ENCODE assay signal across 2 cellular contexts in the genomic region with DNA sequence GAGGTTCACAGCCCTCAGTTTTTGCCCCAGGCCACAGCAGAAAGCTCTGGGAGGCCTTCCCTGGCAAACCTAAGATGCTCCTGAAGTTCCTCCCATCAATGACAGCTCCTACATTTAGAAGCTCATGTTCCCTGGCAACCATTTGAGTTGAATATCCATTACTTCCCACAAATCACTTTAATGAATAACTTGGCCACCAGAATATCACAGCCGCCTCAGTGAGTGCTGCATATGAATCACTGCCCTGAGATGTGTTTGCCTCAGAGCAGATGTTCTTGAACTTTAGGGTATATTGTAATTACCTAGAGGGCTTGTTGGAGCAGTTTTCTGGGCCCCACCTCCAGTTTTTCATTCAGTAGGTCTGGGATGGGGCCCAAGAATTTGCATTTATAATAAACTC.
TF ChIP-seq lines count a peak whose summit lies in the region.

No MANE protein-coding gene starts in this region.

TF ChIP-seq in SK-N-SH treated with all-trans-retinoic acid at 6 μM for 48 hours, 23 proteins besides CTCF, POLR2A, EP300 and RAD21:
- TF ChIP-seq TCF4 (CRISPR knock-in tag; IDR thresholded peaks at IDR 0.05; ENCODE audit: borderline replicate concordance) (no peak), OSR1 (CRISPR knock-in tag; IDR thresholded peaks at IDR 0.05) (no peak), RARB (CRISPR knock-in tag; IDR thresholded peaks at IDR 0.05) (no peak), ZFP30 (CRISPR knock-in tag; IDR thresholded peaks at IDR 0.05) (no peak)
- TF ChIP-seq, protein P1, sequence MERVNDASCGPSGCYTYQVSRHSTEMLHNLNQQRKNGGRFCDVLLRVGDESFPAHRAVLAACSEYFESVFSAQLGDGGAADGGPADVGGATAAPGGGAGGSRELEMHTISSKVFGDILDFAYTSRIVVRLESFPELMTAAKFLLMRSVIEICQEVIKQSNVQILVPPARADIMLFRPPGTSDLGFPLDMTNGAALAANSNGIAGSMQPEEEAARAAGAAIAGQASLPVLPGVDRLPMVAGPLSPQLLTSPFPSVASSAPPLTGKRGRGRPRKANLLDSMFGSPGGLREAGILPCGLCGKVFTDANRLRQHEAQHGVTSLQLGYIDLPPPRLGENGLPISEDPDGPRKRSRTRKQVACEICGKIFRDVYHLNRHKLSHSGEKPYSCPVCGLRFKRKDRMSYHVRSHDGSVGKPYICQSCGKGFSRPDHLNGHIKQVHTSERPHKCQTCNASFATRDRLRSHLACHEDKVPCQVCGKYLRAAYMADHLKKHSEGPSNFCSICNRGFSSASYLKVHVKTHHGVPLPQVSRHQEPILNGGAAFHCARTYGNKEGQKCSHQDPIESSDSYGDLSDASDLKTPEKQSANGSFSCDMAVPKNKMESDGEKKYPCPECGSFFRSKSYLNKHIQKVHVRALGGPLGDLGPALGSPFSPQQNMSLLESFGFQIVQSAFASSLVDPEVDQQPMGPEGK (CRISPR knock-in tag; IDR thresholded peaks at IDR 0.05; ENCODE audit: borderline replicate concordance) = no peak
- TF ChIP-seq, protein P2, sequence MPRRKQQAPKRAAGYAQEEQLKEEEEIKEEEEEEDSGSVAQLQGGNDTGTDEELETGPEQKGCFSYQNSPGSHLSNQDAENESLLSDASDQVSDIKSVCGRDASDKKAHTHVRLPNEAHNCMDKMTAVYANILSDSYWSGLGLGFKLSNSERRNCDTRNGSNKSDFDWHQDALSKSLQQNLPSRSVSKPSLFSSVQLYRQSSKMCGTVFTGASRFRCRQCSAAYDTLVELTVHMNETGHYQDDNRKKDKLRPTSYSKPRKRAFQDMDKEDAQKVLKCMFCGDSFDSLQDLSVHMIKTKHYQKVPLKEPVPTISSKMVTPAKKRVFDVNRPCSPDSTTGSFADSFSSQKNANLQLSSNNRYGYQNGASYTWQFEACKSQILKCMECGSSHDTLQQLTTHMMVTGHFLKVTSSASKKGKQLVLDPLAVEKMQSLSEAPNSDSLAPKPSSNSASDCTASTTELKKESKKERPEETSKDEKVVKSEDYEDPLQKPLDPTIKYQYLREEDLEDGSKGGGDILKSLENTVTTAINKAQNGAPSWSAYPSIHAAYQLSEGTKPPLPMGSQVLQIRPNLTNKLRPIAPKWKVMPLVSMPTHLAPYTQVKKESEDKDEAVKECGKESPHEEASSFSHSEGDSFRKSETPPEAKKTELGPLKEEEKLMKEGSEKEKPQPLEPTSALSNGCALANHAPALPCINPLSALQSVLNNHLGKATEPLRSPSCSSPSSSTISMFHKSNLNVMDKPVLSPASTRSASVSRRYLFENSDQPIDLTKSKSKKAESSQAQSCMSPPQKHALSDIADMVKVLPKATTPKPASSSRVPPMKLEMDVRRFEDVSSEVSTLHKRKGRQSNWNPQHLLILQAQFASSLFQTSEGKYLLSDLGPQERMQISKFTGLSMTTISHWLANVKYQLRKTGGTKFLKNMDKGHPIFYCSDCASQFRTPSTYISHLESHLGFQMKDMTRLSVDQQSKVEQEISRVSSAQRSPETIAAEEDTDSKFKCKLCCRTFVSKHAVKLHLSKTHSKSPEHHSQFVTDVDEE (CRISPR knock-in tag; IDR thresholded peaks at IDR 0.05) = no peak
- TF ChIP-seq, protein P3, sequence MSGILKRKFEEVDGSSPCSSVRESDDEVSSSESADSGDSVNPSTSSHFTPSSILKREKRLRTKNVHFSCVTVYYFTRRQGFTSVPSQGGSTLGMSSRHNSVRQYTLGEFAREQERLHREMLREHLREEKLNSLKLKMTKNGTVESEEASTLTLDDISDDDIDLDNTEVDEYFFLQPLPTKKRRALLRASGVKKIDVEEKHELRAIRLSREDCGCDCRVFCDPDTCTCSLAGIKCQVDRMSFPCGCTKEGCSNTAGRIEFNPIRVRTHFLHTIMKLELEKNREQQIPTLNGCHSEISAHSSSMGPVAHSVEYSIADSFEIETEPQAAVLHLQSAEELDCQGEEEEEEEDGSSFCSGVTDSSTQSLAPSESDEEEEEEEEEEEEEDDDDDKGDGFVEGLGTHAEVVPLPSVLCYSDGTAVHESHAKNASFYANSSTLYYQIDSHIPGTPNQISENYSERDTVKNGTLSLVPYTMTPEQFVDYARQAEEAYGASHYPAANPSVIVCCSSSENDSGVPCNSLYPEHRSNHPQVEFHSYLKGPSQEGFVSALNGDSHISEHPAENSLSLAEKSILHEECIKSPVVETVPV (CRISPR knock-in tag; IDR thresholded peaks at IDR 0.05) = no peak

TF ChIP-seq in GM23338, 12 proteins besides CTCF, POLR2A, EP300 and RAD21 (continued from another document):
- TF ChIP-seq NANOG (IDR thresholded peaks at IDR 0.05; ENCODE audit: borderline replicate concordance) (no peak), EZH2phosphoT487 (IDR thresholded peaks at IDR 0.05; ENCODE audit: unreplicated experiment) (no peak), STAT1 (IDR thresholded peaks at IDR 0.05; ENCODE audit: unreplicated experiment) (no peak), ZNF114 (CRISPR knock-in tag; IDR thresholded peaks at IDR 0.05) (no peak), POLR2AphosphoS5 (IDR thresholded peaks at IDR 0.05; ENCODE audit: low read depth) (no peak), EZH2 (IDR thresholded peaks at IDR 0.05; ENCODE audit: low read depth, unreplicated experiment) (no peak), JUNB (IDR thresholded peaks at IDR 0.05; ENCODE audit: unreplicated experiment) (no peak), ZNF331 (CRISPR knock-in tag; IDR thresholded peaks at IDR 0.05; ENCODE audit: low read depth) (no peak)
- TF ChIP-seq, protein P4, sequence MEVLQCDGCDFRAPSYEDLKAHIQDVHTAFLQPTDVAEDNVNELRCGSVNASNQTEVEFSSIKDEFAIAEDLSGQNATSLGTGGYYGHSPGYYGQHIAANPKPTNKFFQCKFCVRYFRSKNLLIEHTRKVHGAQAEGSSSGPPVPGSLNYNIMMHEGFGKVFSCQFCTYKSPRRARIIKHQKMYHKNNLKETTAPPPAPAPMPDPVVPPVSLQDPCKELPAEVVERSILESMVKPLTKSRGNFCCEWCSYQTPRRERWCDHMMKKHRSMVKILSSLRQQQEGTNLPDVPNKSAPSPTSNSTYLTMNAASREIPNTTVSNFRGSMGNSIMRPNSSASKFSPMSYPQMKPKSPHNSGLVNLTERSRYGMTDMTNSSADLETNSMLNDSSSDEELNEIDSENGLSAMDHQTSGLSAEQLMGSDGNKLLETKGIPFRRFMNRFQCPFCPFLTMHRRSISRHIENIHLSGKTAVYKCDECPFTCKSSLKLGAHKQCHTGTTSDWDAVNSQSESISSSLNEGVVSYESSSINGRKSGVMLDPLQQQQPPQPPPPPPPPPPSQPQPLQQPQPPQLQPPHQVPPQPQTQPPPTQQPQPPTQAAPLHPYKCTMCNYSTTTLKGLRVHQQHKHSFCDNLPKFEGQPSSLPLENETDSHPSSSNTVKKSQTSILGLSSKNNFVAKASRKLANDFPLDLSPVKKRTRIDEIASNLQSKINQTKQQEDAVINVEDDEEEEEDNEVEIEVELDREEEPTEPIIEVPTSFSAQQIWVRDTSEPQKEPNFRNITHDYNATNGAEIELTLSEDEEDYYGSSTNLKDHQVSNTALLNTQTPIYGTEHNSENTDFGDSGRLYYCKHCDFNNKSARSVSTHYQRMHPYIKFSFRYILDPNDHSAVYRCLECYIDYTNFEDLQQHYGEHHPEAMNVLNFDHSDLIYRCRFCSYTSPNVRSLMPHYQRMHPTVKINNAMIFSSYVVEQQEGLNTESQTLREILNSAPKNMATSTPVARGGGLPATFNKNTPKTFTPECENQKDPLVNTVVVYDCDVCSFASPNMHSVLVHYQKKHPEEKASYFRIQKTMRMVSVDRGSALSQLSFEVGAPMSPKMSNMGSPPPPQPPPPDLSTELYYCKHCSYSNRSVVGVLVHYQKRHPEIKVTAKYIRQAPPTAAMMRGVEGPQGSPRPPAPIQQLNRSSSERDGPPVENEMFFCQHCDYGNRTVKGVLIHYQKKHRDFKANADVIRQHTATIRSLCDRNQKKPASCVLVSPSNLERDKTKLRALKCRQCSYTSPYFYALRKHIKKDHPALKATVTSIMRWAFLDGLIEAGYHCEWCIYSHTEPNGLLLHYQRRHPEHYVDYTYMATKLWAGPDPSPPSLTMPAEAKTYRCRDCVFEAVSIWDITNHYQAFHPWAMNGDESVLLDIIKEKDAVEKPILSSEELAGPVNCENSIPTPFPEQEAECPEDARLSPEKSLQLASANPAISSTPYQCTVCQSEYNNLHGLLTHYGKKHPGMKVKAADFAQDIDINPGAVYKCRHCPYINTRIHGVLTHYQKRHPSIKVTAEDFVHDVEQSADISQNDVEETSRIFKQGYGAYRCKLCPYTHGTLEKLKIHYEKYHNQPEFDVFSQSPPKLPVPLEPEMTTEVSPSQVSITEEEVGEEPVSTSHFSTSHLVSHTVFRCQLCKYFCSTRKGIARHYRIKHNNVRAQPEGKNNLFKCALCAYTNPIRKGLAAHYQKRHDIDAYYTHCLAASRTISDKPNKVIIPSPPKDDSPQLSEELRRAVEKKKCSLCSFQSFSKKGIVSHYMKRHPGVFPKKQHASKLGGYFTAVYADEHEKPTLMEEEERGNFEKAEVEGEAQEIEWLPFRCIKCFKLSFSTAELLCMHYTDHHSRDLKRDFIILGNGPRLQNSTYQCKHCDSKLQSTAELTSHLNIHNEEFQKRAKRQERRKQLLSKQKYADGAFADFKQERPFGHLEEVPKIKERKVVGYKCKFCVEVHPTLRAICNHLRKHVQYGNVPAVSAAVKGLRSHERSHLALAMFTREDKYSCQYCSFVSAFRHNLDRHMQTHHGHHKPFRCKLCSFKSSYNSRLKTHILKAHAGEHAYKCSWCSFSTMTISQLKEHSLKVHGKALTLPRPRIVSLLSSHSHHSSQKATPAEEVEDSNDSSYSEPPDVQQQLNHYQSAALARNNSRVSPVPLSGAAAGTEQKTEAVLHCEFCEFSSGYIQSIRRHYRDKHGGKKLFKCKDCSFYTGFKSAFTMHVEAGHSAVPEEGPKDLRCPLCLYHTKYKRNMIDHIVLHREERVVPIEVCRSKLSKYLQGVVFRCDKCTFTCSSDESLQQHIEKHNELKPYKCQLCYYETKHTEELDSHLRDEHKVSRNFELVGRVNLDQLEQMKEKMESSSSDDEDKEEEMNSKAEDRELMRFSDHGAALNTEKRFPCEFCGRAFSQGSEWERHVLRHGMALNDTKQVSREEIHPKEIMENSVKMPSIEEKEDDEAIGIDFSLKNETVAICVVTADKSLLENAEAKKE (CRISPR knock-in tag; IDR thresholded peaks at IDR 0.05) = no peak
- TF ChIP-seq, protein P5, sequence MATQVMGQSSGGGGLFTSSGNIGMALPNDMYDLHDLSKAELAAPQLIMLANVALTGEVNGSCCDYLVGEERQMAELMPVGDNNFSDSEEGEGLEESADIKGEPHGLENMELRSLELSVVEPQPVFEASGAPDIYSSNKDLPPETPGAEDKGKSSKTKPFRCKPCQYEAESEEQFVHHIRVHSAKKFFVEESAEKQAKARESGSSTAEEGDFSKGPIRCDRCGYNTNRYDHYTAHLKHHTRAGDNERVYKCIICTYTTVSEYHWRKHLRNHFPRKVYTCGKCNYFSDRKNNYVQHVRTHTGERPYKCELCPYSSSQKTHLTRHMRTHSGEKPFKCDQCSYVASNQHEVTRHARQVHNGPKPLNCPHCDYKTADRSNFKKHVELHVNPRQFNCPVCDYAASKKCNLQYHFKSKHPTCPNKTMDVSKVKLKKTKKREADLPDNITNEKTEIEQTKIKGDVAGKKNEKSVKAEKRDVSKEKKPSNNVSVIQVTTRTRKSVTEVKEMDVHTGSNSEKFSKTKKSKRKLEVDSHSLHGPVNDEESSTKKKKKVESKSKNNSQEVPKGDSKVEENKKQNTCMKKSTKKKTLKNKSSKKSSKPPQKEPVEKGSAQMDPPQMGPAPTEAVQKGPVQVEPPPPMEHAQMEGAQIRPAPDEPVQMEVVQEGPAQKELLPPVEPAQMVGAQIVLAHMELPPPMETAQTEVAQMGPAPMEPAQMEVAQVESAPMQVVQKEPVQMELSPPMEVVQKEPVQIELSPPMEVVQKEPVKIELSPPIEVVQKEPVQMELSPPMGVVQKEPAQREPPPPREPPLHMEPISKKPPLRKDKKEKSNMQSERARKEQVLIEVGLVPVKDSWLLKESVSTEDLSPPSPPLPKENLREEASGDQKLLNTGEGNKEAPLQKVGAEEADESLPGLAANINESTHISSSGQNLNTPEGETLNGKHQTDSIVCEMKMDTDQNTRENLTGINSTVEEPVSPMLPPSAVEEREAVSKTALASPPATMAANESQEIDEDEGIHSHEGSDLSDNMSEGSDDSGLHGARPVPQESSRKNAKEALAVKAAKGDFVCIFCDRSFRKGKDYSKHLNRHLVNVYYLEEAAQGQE (IDR thresholded peaks at IDR 0.05; ENCODE audit: unreplicated experiment) = no peak
- TF ChIP-seq, protein P6, sequence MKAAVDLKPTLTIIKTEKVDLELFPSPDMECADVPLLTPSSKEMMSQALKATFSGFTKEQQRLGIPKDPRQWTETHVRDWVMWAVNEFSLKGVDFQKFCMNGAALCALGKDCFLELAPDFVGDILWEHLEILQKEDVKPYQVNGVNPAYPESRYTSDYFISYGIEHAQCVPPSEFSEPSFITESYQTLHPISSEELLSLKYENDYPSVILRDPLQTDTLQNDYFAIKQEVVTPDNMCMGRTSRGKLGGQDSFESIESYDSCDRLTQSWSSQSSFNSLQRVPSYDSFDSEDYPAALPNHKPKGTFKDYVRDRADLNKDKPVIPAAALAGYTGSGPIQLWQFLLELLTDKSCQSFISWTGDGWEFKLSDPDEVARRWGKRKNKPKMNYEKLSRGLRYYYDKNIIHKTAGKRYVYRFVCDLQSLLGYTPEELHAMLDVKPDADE (IDR thresholded peaks at IDR 0.05) = no peak
TF ChIP-seq in GM23338: peak in this region for 0.
